ENCODE assay signal across 27 cellular contexts in the genomic region with DNA sequence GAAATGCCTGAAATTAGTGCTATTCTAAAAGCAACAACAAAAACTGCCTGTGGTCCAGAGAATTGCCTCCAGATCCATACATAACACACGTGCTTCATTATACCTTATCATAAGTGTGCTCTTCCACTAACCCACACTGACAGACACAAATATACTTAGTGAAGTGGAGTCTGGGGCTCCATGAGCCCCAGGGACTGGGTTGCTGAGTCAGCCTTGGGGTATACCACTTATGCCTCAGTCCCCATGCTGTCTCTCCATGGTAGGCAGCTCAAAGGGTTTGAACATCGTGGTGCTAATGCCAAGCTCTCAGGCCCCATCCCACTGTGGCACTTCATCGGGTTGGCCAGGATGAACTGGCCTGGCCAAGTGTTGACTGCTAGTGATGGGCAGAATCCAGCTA.
"Had no signal": no experiment of that assay in that cellular context is flagged by ENCODE, and none has a peak within 500 bp of the region (broad histone marks: within the 10 kb centered on the region; RNA-seq: fewer than 3 reads in every experiment).

No MANE protein-coding gene starts in this region.

- H3K27ac ChIP-seq: adrenal gland, ascending aorta, brain microvascular endothelial cell, esophagus muscularis mucosa, neural progenitor cell, right atrium auricular region, tibial artery had no signal

- DNase-seq: activated CD4-positive, alpha-beta T cell treated with anti-CD3 and anti-CD28 coated beads, Interleukin-2, amount 10 ng/mL, durations not matched to agents 7 days and 5 days; activated CD4-positive, CD25-positive, alpha-beta regulatory T cell treated with anti-CD3 and anti-CD28 coated beads, Interleukin-2, amount 50 U/mL, for 72 hours; activated CD8-positive, alpha-beta T cell treated with anti-CD3 and anti-CD28 coated beads for 36 hours; activated naive CD4-positive, alpha-beta T cell treated with Interleukin-2 at 50 U/mL for 16 hours; activated naive CD8-positive, alpha-beta T cell treated with anti-CD3 and anti-CD28 coated beads for 36 hours; activated T-cell treated with anti-CD3 and anti-CD28 coated beads, Interleukin-2, amount 50 U/mL, for 48 hours; adrenal gland; brain microvascular endothelial cell; caudate nucleus; cortex of kidney; effector memory CD8-positive, alpha-beta T cell; foreskin melanocyte; left cardiac atrium; left ventricle myocardium superior; stimulated activated CD4-positive, alpha-beta T cell treated with anti-CD3 and anti-CD28 coated beads, Interleukin-1b, Interleukin-23, amount 100 ng/mL, for 48 hours; stimulated activated CD4-positive, alpha-beta T cell treated with anti-CD3 and anti-CD28 coated beads, Interleukin-4, amount 100 ng/mL, for 4 hours; stimulated activated CD8-positive, alpha-beta memory T cell treated with anti-CD3 and anti-CD28 coated beads, Interleukin-4, amount 100 ng/mL, for 48 hours; T-helper 2 cell; tibial artery had no signal

- H3K9ac ChIP-seq: neural progenitor cell had no signal

- H3K36me3 ChIP-seq: adrenal gland, ascending aorta, brain microvascular endothelial cell, esophagus muscularis mucosa, neural progenitor cell, right atrium auricular region, suprapubic skin, tibial artery had no signal

- H3K4me2 ChIP-seq: neural progenitor cell, smooth muscle cell had no signal

- H3K4me3 Mint-ChIP-seq: activated CD4-positive, alpha-beta T cell treated with anti-CD3 and anti-CD28 coated beads, Interleukin-2, amount 10 ng/mL, durations not matched to agents 7 days and 5 days; activated CD8-positive, alpha-beta T cell treated with anti-CD3 and anti-CD28 coated beads for 36 hours; activated naive CD8-positive, alpha-beta T cell treated with anti-CD3 and anti-CD28 coated beads for 36 hours; effector memory CD8-positive, alpha-beta T cell; neural progenitor cell; stimulated activated memory B cell treated with anti-CD40 and anti-IgM and Interleukin-4, amounts not matched to agents 10 μg/mL and 1 μg/mL and 100 μg/mL, for 72 hours had no signal

- H3K9me3 Mint-ChIP-seq: activated CD4-positive, alpha-beta T cell treated with anti-CD3 and anti-CD28 coated beads, Interleukin-2, amount 10 ng/mL, durations not matched to agents 7 days and 5 days; activated CD8-positive, alpha-beta T cell treated with anti-CD3 and anti-CD28 coated beads for 36 hours; activated naive CD8-positive, alpha-beta T cell treated with anti-CD3 and anti-CD28 coated beads for 36 hours; activated T-helper 2 cell treated with anti-CD3 and anti-CD28 coated beads, Interferon-gamma antibody, Interleukin-2, Interleukin-4, amounts not matched to agents 10 μg/mL and 5 μg/mL and 100 μg/mL, durations not matched to agents 14 hours and 24 hours and 36 hours; effector memory CD8-positive, alpha-beta T cell; neural progenitor cell; stimulated activated memory B cell treated with anti-CD40 and anti-IgM and Interleukin-4, amounts not matched to agents 10 μg/mL and 1 μg/mL and 100 μg/mL, for 72 hours had no signal

- H3K4me1 ChIP-seq: ascending aorta, neural progenitor cell had no signal

- H3K36me3 Mint-ChIP-seq: neural progenitor cell had no signal

- H3K4me3 ChIP-seq: adrenal gland, ascending aorta, esophagus muscularis mucosa, neural progenitor cell, right atrium auricular region, smooth muscle cell, suprapubic skin, tibial artery had no signal

- H3K27me3 Mint-ChIP-seq: activated CD4-positive, alpha-beta T cell treated with anti-CD3 and anti-CD28 coated beads, Interleukin-2, amount 10 ng/mL, durations not matched to agents 7 days and 5 days; activated CD8-positive, alpha-beta T cell treated with anti-CD3 and anti-CD28 coated beads for 36 hours; activated naive CD8-positive, alpha-beta T cell treated with anti-CD3 and anti-CD28 coated beads for 36 hours; effector memory CD8-positive, alpha-beta T cell; stimulated activated memory B cell treated with anti-CD40 and anti-IgM and Interleukin-4, amounts not matched to agents 10 μg/mL and 1 μg/mL and 100 μg/mL, for 72 hours had no signal

- H2AFZ ChIP-seq: neural progenitor cell had no signal

- ATAC-seq: activated CD8-positive, alpha-beta T cell treated with anti-CD3 and anti-CD28 coated beads for 36 hours; effector memory CD8-positive, alpha-beta T cell; left cardiac atrium; left ventricle myocardium superior; stimulated activated memory B cell treated with anti-CD40 and anti-IgM and Interleukin-4, amounts not matched to agents 10 μg/mL and 1 μg/mL and 100 μg/mL, for 72 hours had no signal

- H3K27me3 ChIP-seq: adrenal gland, ascending aorta, brain microvascular endothelial cell, esophagus muscularis mucosa, neural progenitor cell, right atrium auricular region, suprapubic skin, tibial artery had no signal

- H3K9me3 ChIP-seq: adrenal gland, ascending aorta, esophagus muscularis mucosa, right atrium auricular region, suprapubic skin, tibial artery had no signal

- H3K27ac Mint-ChIP-seq: activated CD4-positive, alpha-beta T cell treated with anti-CD3 and anti-CD28 coated beads, Interleukin-2, amount 10 ng/mL, durations not matched to agents 7 days and 5 days; activated CD8-positive, alpha-beta T cell treated with anti-CD3 and anti-CD28 coated beads for 36 hours; activated naive CD8-positive, alpha-beta T cell treated with anti-CD3 and anti-CD28 coated beads for 36 hours; activated T-helper 2 cell treated with anti-CD3 and anti-CD28 coated beads, Interferon-gamma antibody, Interleukin-2, Interleukin-4, amounts not matched to agents 10 μg/mL and 5 μg/mL and 100 μg/mL, durations not matched to agents 14 hours and 24 hours and 36 hours; effector memory CD8-positive, alpha-beta T cell; neural progenitor cell; stimulated activated memory B cell treated with anti-CD40 and anti-IgM and Interleukin-4, amounts not matched to agents 10 μg/mL and 1 μg/mL and 100 μg/mL, for 72 hours had no signal
